In genomic region chr5:31738199-31738598, GRCh38 we compare ENCODE assay signal across 16 cellular contexts.
A peak's percentile ranks its signal among the peaks of the same experiment; 100 is the strongest.
DNase-seq lines count a peak whose midpoint lies in the region; ATAC-seq and TF ChIP-seq lines count a peak whose summit lies in the region.
"Had no signal": no experiment of that assay in that cellular context is flagged by ENCODE, and none has a peak within 500 bp of the region (broad histone marks: within the 10 kb centered on the region; RNA-seq: fewer than 3 reads in every experiment).

No MANE protein-coding gene starts in this region.

- H3K4me3 ChIP-seq in heart left ventricle (no peak overlapping the region), psoas muscle (no peak overlapping the region), gastroesophageal sphincter (no peak overlapping the region)
- H3K4me3 ChIP-seq: A549, GM23338 had no signal

- H3K36me3 ChIP-seq in heart left ventricle (no peaks in the 10 kb centered on the region), psoas muscle (ENCODE audit: insufficient read depth in 1 of 2, low read depth in 1 of 2) (no peaks in the 10 kb centered on the region), gastroesophageal sphincter (no peaks in the 10 kb centered on the region)

- peaks cover 0 to 55% (median 18%) of the 10 kb centered on the region in 12 donors for H3K4me1 ChIP-seq in heart left ventricle
- H3K4me1 ChIP-seq in psoas muscle = no peaks in the 10 kb centered on the region
- H3K4me1 ChIP-seq in gastroesophageal sphincter = no peaks in the 10 kb centered on the region
- H3K4me1 ChIP-seq: A549 had no signal

- 33 to 59% (median 54%) methylated on average over 4 of the region's 4 CpGs for WGBS in heart left ventricle, 4 donors
- 27 to 40% (median 31%) methylated on average over 4 of the region's 4 CpGs for WGBS in psoas muscle, 3 donors
- WGBS in gastroesophageal sphincter (ENCODE audit: low coverage in 1 of 2), 2 donors = 67 to 83% methylated on average over 1 to 4 of the region's 4 CpGs

- no peaks in the 10 kb centered on the region for H3K4me1 Mint-ChIP-seq in stimulated activated naive CD8-positive, alpha-beta T cell treated with anti-CD3 and anti-CD28 coated beads, Interleukin-15, amount 100 ng/mL, for 72 hours
- H3K4me1 Mint-ChIP-seq: CD14-positive monocyte had no signal

- DNase-seq in heart left ventricle (peak in 1 of 5 donors; percentile 38), left ventricle myocardium superior (no peak), psoas muscle (no peak), HK-2 (ENCODE audit: unreplicated experiment) (no peak), NOMO-1 treated with dmso at 0.1 percent for 144 hours (lab: John Stamatoyannopoulos, UW; ENCODE audit: unreplicated experiment) (no peak)
- no peak for DNase-seq in stimulated activated naive CD8-positive, alpha-beta T cell treated with anti-CD3 and anti-CD28 coated beads, Interleukin-15, amount 100 ng/mL, for 72 hours
- DNase-seq: CD8-positive, alpha-beta T cell; COR-L47; DMS153; DMS79 treated with DMSO at 0.1 percent for 48 hours; EL; H7 had no signal

- peak; percentile 56 to 78 (median 66) for ATAC-seq in heart left ventricle
- peak; percentile 59 for ATAC-seq in left ventricle myocardium superior
- ATAC-seq in psoas muscle = peak; percentile 44 to 78 (median 78)
- ATAC-seq in stimulated activated naive CD8-positive, alpha-beta T cell treated with anti-CD3 and anti-CD28 coated beads, Interleukin-15, amount 100 ng/mL, for 72 hours = no peak
- no peak for ATAC-seq in gastroesophageal sphincter
- ATAC-seq: A549; CD8-positive, alpha-beta T cell; GM23338 had no signal

- intact Hi-C loops in heart left ventricle (cut with DNase I) (loop anchor here in 3 of 10 donors (5.0 to 10.0 kb wide), 3 partner anchors 63 to 103 kb away; partner anchors contain the start of gene PDZD2 (in 2 of the 3)), left ventricle myocardium superior (cut with micrococcal nuclease) (no loop called here), psoas muscle (cut with DNase I) (no loop called here)

- TF ChIP-seq POLR2A in heart left ventricle (IDR thresholded peaks at IDR 0.05) (no peak), gastroesophageal sphincter (IDR thresholded peaks at IDR 0.05) (no peak)

- H3K27ac Mint-ChIP-seq in stimulated activated naive CD8-positive, alpha-beta T cell treated with anti-CD3 and anti-CD28 coated beads, Interleukin-15, amount 100 ng/mL, for 72 hours = no peak overlapping the region
- H3K27ac Mint-ChIP-seq: CD14-positive monocyte; CD8-positive, alpha-beta T cell; GM23338 had no signal

- H3K27me3 ChIP-seq in heart left ventricle (no peaks in the 10 kb centered on the region), psoas muscle (ENCODE audit: insufficient read depth in 3 of 3, low read length in 2 of 3) (no peaks in the 10 kb centered on the region), gastroesophageal sphincter (no peaks in the 10 kb centered on the region)

- no peak overlapping the region for H3K4me3 Mint-ChIP-seq in stimulated activated naive CD8-positive, alpha-beta T cell treated with anti-CD3 and anti-CD28 coated beads, Interleukin-15, amount 100 ng/mL, for 72 hours
- H3K4me3 Mint-ChIP-seq: CD14-positive monocyte; CD8-positive, alpha-beta T cell; GM23338 had no signal

- no peak for TF ChIP-seq EP300 in gastroesophageal sphincter (IDR thresholded peaks at IDR 0.05)

- H3K27ac ChIP-seq in heart left ventricle (peak overlapping the region in 9 of 12 donors; percentile 17 to 67 (median 51)), psoas muscle (no peak overlapping the region), gastroesophageal sphincter (no peak overlapping the region)
- H3K27ac ChIP-seq: A549 had no signal

- no peaks in the 10 kb centered on the region for H3K27me3 Mint-ChIP-seq in stimulated activated naive CD8-positive, alpha-beta T cell treated with anti-CD3 and anti-CD28 coated beads, Interleukin-15, amount 100 ng/mL, for 72 hours

- peaks cover 0 to 4% of the 10 kb centered on the region in 2 donors for H3K9me3 Mint-ChIP-seq in stimulated activated naive CD8-positive, alpha-beta T cell treated with anti-CD3 and anti-CD28 coated beads, Interleukin-15, amount 100 ng/mL, for 72 hours
- H3K9me3 Mint-ChIP-seq: CD8-positive, alpha-beta T cell had no signal

- TF ChIP-seq CTCF in heart left ventricle (IDR thresholded peaks at IDR 0.05) = no peak
- no peak for TF ChIP-seq CTCF in psoas muscle (IDR thresholded peaks at IDR 0.05)
- no peak for TF ChIP-seq CTCF in gastroesophageal sphincter (IDR thresholded peaks at IDR 0.05)

- H3K9me3 ChIP-seq in heart left ventricle (peaks cover 0 to 9% (median 1%) of the 10 kb centered on the region in 12 donors), psoas muscle (no peaks in the 10 kb centered on the region), gastroesophageal sphincter (peaks cover 0 to 8% (median 0%) of the 10 kb centered on the region in 3 donors)

Comparison
In these comparisons a context has a peak if more than half of its experiments do, and no peak if none do; other contexts are left out.
1. ATAC-seq: peak in heart left ventricle (4 of 4), left ventricle myocardium superior (single experiment) and psoas muscle (4 of 4); none in stimulated activated naive CD8-positive, alpha-beta T cell treated with anti-CD3 and anti-CD28 coated beads, Interleukin-15, amount 100 ng/mL, for 72 hours (single experiment) and gastroesophageal sphincter (single experiment).
2. H3K27ac ChIP-seq: peak in heart left ventricle (9 of 12); none in psoas muscle (single experiment) and gastroesophageal sphincter (0 of 4).